17 cellular contexts compared by ENCODE assay signal in the genomic region with DNA sequence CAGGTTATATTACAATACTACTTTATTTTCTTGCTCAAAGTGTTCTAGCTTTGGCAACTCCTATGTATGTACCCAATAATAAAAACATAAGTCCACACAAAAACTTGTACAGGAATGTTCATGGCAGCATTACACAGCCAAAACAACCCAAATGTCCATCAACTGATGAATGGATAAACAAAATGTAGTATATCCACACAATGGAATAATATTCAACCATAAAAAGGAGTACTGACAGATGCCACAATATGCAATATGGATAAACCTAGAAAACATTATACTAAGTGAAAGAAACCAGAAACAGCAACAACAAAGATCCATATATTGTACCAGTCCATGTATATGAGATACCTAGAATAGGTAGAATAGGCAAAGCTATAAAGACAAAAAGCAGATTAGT. TPM values are rescaled to one million over a fixed set of nuclear protein-coding genes. Genes with fewer than 3 reads are reported as not detected.
DNase-seq lines count a peak whose midpoint lies in the region; ATAC-seq, FAIRE-seq and TF ChIP-seq lines count a peak whose summit lies in the region.
"Had no signal": no experiment of that assay in that cellular context is flagged by ENCODE, and none has a peak within 500 bp of the region (broad histone marks: within the 10 kb centered on the region; RNA-seq: fewer than 3 reads in every experiment).

No MANE protein-coding gene starts in this region.

- TF ChIP-seq POLR2A in GM12892 (IDR thresholded peaks at IDR 0.05; ENCODE audit: low read depth, low read length) = no peak

- intact Hi-C loops in activated CD8-positive, alpha-beta T cell treated with anti-CD3 and anti-CD28 coated beads for 36 hours (cut with micrococcal nuclease) = no loop called here
- intact Hi-C loops in activated T-helper 1 cell treated with anti-CD3 and anti-CD28 coated beads, Interleukin-12 subunit alpha, Interleukin-12 subunit beta, Interleukin-2, Interleukin-4 antibody, amounts not matched to agents 30 ng/mL and 10 ng/mL and 1 ng/mL, durations not matched to agents 14 hours and 24 hours and 36 hours (cut with micrococcal nuclease) = no loop called here
- intact Hi-C loops in CD8-positive, alpha-beta T cell (cut with DNase I, micrococcal nuclease) = no loop called here

- no peak for ATAC-seq in activated CD8-positive, alpha-beta T cell treated with anti-CD3 and anti-CD28 coated beads for 36 hours
- no peak for ATAC-seq in activated CD8-positive, alpha-beta T cell treated with anti-CD3 and anti-CD28 coated beads, Interleukin-2, amount 10 ng/mL, durations not matched to agents 7 days and 5 days
- ATAC-seq in CD8-positive, alpha-beta T cell = no peak

- no peak for TF ChIP-seq CTCF in activated CD8-positive, alpha-beta T cell treated with anti-CD3 and anti-CD28 coated beads for 36 hours (IDR thresholded peaks at IDR 0.05)
- TF ChIP-seq CTCF in CD8-positive, alpha-beta T cell (IDR thresholded peaks at IDR 0.05) = no peak

- H3K4me1 Mint-ChIP-seq in activated CD8-positive, alpha-beta T cell treated with anti-CD3 and anti-CD28 coated beads for 36 hours (ENCODE audit: low read depth) = no peaks in the 10 kb centered on the region
- H3K4me1 Mint-ChIP-seq in activated CD8-positive, alpha-beta T cell treated with anti-CD3 and anti-CD28 coated beads, Interleukin-2, amount 10 ng/mL, durations not matched to agents 7 days and 5 days (ENCODE audit: low read depth) = no peaks in the 10 kb centered on the region
- peaks cover 9% of the 10 kb centered on the region for H3K4me1 Mint-ChIP-seq in activated T-helper 1 cell treated with anti-CD3 and anti-CD28 coated beads, Interleukin-12 subunit alpha, Interleukin-12 subunit beta, Interleukin-2, Interleukin-4 antibody, amounts not matched to agents 30 ng/mL and 10 ng/mL and 1 ng/mL, durations not matched to agents 14 hours and 24 hours and 36 hours (ENCODE audit: low read depth)
- H3K4me1 Mint-ChIP-seq in CD8-positive, alpha-beta T cell (ENCODE audit: low read depth) = no peaks in the 10 kb centered on the region

- H3K9me3 ChIP-seq in CD8-positive, alpha-beta T cell (ENCODE audit: low read length) = no peaks in the 10 kb centered on the region
- H3K9me3 ChIP-seq: BLaER1 had no signal

- H3K27ac Mint-ChIP-seq in activated CD8-positive, alpha-beta T cell treated with anti-CD3 and anti-CD28 coated beads for 36 hours = peak overlapping the region; percentile 38
- H3K27ac Mint-ChIP-seq in activated CD8-positive, alpha-beta T cell treated with anti-CD3 and anti-CD28 coated beads, Interleukin-2, amount 10 ng/mL, durations not matched to agents 7 days and 5 days = no peak overlapping the region
- peak overlapping the region; percentile 34 for H3K27ac Mint-ChIP-seq in activated T-helper 1 cell treated with anti-CD3 and anti-CD28 coated beads, Interleukin-12 subunit alpha, Interleukin-12 subunit beta, Interleukin-2, Interleukin-4 antibody, amounts not matched to agents 30 ng/mL and 10 ng/mL and 1 ng/mL, durations not matched to agents 14 hours and 24 hours and 36 hours
- no peak overlapping the region for H3K27ac Mint-ChIP-seq in CD8-positive, alpha-beta T cell

- FAIRE-seq in GM12892 (lab: Jason Lieb, UNC) = peak; percentile 5
- FAIRE-seq: G401.6 had no signal

- CTCF ChIA-PET in activated CD8-positive, alpha-beta T cell treated with anti-CD3 and anti-CD28 coated beads for 36 hours (lab: Charles Lee) = interaction anchor here (1.0 kb wide), 1 partner anchor 66 kb away, joined by 4 read pairs; a partner anchor contains a TSS
- CTCF ChIA-PET in activated CD8-positive, alpha-beta T cell treated with anti-CD3 and anti-CD28 coated beads, Interleukin-2, amount 10 ng/mL, durations not matched to agents 7 days and 5 days (lab: Charles Lee) = interaction anchor here (1.0 kb wide), 1 partner anchor 9 kb away, joined by 3 read pairs; no protein-coding TSS in a partner anchor
- CTCF ChIA-PET in CD8-positive, alpha-beta T cell (lab: Charles Lee) = interaction anchor here (0.8 kb wide), 1 partner anchor 152 kb away, joined by 3 read pairs; no protein-coding TSS in a partner anchor

- H3K27me3 ChIP-seq in CD8-positive, alpha-beta T cell (ENCODE audit: insufficient read depth, low read length) = no peaks in the 10 kb centered on the region
- H3K27me3 ChIP-seq: BLaER1 had no signal

- no peaks in the 10 kb centered on the region for H3K4me1 ChIP-seq in CD8-positive, alpha-beta T cell (ENCODE audit: insufficient read depth, low read length)
- H3K4me1 ChIP-seq: BLaER1 had no signal

- no peak overlapping the region for H3K4me3 Mint-ChIP-seq in activated CD8-positive, alpha-beta T cell treated with anti-CD3 and anti-CD28 coated beads for 36 hours
- no peak overlapping the region for H3K4me3 Mint-ChIP-seq in activated CD8-positive, alpha-beta T cell treated with anti-CD3 and anti-CD28 coated beads, Interleukin-2, amount 10 ng/mL, durations not matched to agents 7 days and 5 days
- H3K4me3 Mint-ChIP-seq in activated T-helper 1 cell treated with anti-CD3 and anti-CD28 coated beads, Interleukin-12 subunit alpha, Interleukin-12 subunit beta, Interleukin-2, Interleukin-4 antibody, amounts not matched to agents 30 ng/mL and 10 ng/mL and 1 ng/mL, durations not matched to agents 14 hours and 24 hours and 36 hours = no peak overlapping the region
- H3K4me3 Mint-ChIP-seq in CD8-positive, alpha-beta T cell = no peak overlapping the region

- peaks cover 37% of the 10 kb centered on the region for H3K36me3 Mint-ChIP-seq in activated CD8-positive, alpha-beta T cell treated with anti-CD3 and anti-CD28 coated beads for 36 hours (ENCODE audit: low read depth)
- peaks cover 48% of the 10 kb centered on the region for H3K36me3 Mint-ChIP-seq in activated CD8-positive, alpha-beta T cell treated with anti-CD3 and anti-CD28 coated beads, Interleukin-2, amount 10 ng/mL, durations not matched to agents 7 days and 5 days (ENCODE audit: low read depth)
- peaks cover 33% of the 10 kb centered on the region for H3K36me3 Mint-ChIP-seq in activated T-helper 1 cell treated with anti-CD3 and anti-CD28 coated beads, Interleukin-12 subunit alpha, Interleukin-12 subunit beta, Interleukin-2, Interleukin-4 antibody, amounts not matched to agents 30 ng/mL and 10 ng/mL and 1 ng/mL, durations not matched to agents 14 hours and 24 hours and 36 hours (ENCODE audit: low read depth)
- H3K36me3 Mint-ChIP-seq in CD8-positive, alpha-beta T cell = peaks cover 72% of the 10 kb centered on the region

- DNase-seq in activated CD8-positive, alpha-beta T cell treated with anti-CD3 and anti-CD28 coated beads for 36 hours = no peak
- no peak for DNase-seq in activated CD8-positive, alpha-beta T cell treated with anti-CD3 and anti-CD28 coated beads, Interleukin-2, amount 10 ng/mL, durations not matched to agents 7 days and 5 days
- no peak for DNase-seq in GM12892 (ENCODE audit: insufficient read length)
- no peak for DNase-seq in activated T-helper 1 cell treated with anti-CD3 and anti-CD28 coated beads, Interleukin-12 subunit alpha, Interleukin-12 subunit beta, Interleukin-2, Interleukin-4 antibody, amounts not matched to agents 30 ng/mL and 10 ng/mL and 1 ng/mL, durations not matched to agents 14 hours and 24 hours and 36 hours (ENCODE audit: low spot score)
- DNase-seq in epithelial cell of prostate (ENCODE audit: low read depth, low spot score) = no peak
- no peak for DNase-seq in DMS79 treated with DMSO at 0.1 percent for 48 hours (lab: John Stamatoyannopoulos, UW)
- no peak for DNase-seq in DMS 273 treated with DMSO at 0.1 percent for 48 hours (lab: John Stamatoyannopoulos, UW)
- DNase-seq in CD8-positive, alpha-beta T cell = no peak
- DNase-seq: AML-193, Calu3, DMS79, EL, H7 had no signal

- POLR2A ChIA-PET in activated CD8-positive, alpha-beta T cell treated with anti-CD3 and anti-CD28 coated beads for 36 hours (lab: Charles Lee) = no interaction called here
- POLR2A ChIA-PET in activated CD8-positive, alpha-beta T cell treated with anti-CD3 and anti-CD28 coated beads, Interleukin-2, amount 10 ng/mL, durations not matched to agents 7 days and 5 days (lab: Charles Lee) = no interaction called here
- POLR2A ChIA-PET in CD8-positive, alpha-beta T cell (lab: Charles Lee) = no interaction called here

- no peaks in the 10 kb centered on the region for H3K27me3 Mint-ChIP-seq in activated CD8-positive, alpha-beta T cell treated with anti-CD3 and anti-CD28 coated beads for 36 hours
- no peaks in the 10 kb centered on the region for H3K27me3 Mint-ChIP-seq in activated CD8-positive, alpha-beta T cell treated with anti-CD3 and anti-CD28 coated beads, Interleukin-2, amount 10 ng/mL, durations not matched to agents 7 days and 5 days (ENCODE audit: low read depth)
- no peaks in the 10 kb centered on the region for H3K27me3 Mint-ChIP-seq in activated T-helper 1 cell treated with anti-CD3 and anti-CD28 coated beads, Interleukin-12 subunit alpha, Interleukin-12 subunit beta, Interleukin-2, Interleukin-4 antibody, amounts not matched to agents 30 ng/mL and 10 ng/mL and 1 ng/mL, durations not matched to agents 14 hours and 24 hours and 36 hours (ENCODE audit: insufficient read depth)
- no peaks in the 10 kb centered on the region for H3K27me3 Mint-ChIP-seq in CD8-positive, alpha-beta T cell (ENCODE audit: low read depth)

- peaks cover 24% of the 10 kb centered on the region for H3K36me3 ChIP-seq in CD8-positive, alpha-beta T cell (ENCODE audit: insufficient read depth, low read length)

- H3K27ac ChIP-seq in epithelial cell of prostate = peak overlapping the region; percentile 6
- no peak overlapping the region for H3K27ac ChIP-seq in CD8-positive, alpha-beta T cell (ENCODE audit: low read depth, low read length)
- H3K27ac ChIP-seq: 22Rv1, BLaER1, HL-60 had no signal

- no peaks in the 10 kb centered on the region for H3K9me3 Mint-ChIP-seq in activated CD8-positive, alpha-beta T cell treated with anti-CD3 and anti-CD28 coated beads for 36 hours
- no peaks in the 10 kb centered on the region for H3K9me3 Mint-ChIP-seq in activated CD8-positive, alpha-beta T cell treated with anti-CD3 and anti-CD28 coated beads, Interleukin-2, amount 10 ng/mL, durations not matched to agents 7 days and 5 days (ENCODE audit: insufficient read depth)
- H3K9me3 Mint-ChIP-seq in activated T-helper 1 cell treated with anti-CD3 and anti-CD28 coated beads, Interleukin-12 subunit alpha, Interleukin-12 subunit beta, Interleukin-2, Interleukin-4 antibody, amounts not matched to agents 30 ng/mL and 10 ng/mL and 1 ng/mL, durations not matched to agents 14 hours and 24 hours and 36 hours = no peaks in the 10 kb centered on the region
- no peaks in the 10 kb centered on the region for H3K9me3 Mint-ChIP-seq in CD8-positive, alpha-beta T cell

- no peak overlapping the region for H3K4me3 ChIP-seq in CD8-positive, alpha-beta T cell (ENCODE audit: low read depth, low read length)
- H3K4me3 ChIP-seq: BLaER1 had no signal

RNA-seq across cellular contexts. Expression of a gene that starts 21.0 kb away (rescaled TPM):
- 100 to 1,000 TPM; 357 to 368 TPM for total RNA-seq in activated CD8-positive, alpha-beta T cell treated with anti-CD3 and anti-CD28 coated beads for 36 hours
- total RNA-seq in activated CD8-positive, alpha-beta T cell treated with anti-CD3 and anti-CD28 coated beads, Interleukin-2, amount 10 ng/mL, durations not matched to agents 7 days and 5 days = 100 to 1,000 TPM; 175 TPM
- polyA plus RNA-seq in GM12892 (2012; ENCODE audit: missing spikeins) = 364 TPM
- 374 and 393 TPM in 2 replicates for total RNA-seq in activated T-helper 1 cell treated with anti-CD3 and anti-CD28 coated beads, Interleukin-12 subunit alpha, Interleukin-12 subunit beta, Interleukin-2, Interleukin-4 antibody, amounts not matched to agents 30 ng/mL and 10 ng/mL and 1 ng/mL, durations not matched to agents 14 hours and 24 hours and 36 hours
- total RNA-seq in CD8-positive, alpha-beta T cell = 10 to 100 TPM; 79.9 to 83.1 TPM

RNA-seq across cellular contexts. Expression of a gene that starts 42.0 kb away (rescaled TPM):
- 100 to 1,000 TPM in 1 of 2 experiments, 10 to 100 TPM in 1; 95.9 to 101 TPM for total RNA-seq in activated CD8-positive, alpha-beta T cell treated with anti-CD3 and anti-CD28 coated beads for 36 hours
- total RNA-seq in activated CD8-positive, alpha-beta T cell treated with anti-CD3 and anti-CD28 coated beads, Interleukin-2, amount 10 ng/mL, durations not matched to agents 7 days and 5 days = 100 to 1,000 TPM; 157 to 160 TPM
- 26.4 TPM for polyA plus RNA-seq in GM12892 (2012; ENCODE audit: missing spikeins)
- total RNA-seq in activated T-helper 1 cell treated with anti-CD3 and anti-CD28 coated beads, Interleukin-12 subunit alpha, Interleukin-12 subunit beta, Interleukin-2, Interleukin-4 antibody, amounts not matched to agents 30 ng/mL and 10 ng/mL and 1 ng/mL, durations not matched to agents 14 hours and 24 hours and 36 hours = 117 TPM in 2 replicates
- total RNA-seq in CD8-positive, alpha-beta T cell = 100 to 1,000 TPM; 196 to 206 TPM

Comparison
In these comparisons a context has a peak if more than half of its experiments do, and no peak if none do; other contexts are left out.
1. H3K27ac Mint-ChIP-seq: peak in activated CD8-positive, alpha-beta T cell treated with anti-CD3 and anti-CD28 coated beads for 36 hours (single experiment) and activated T-helper 1 cell treated with anti-CD3 and anti-CD28 coated beads, Interleukin-12 subunit alpha, Interleukin-12 subunit beta, Interleukin-2, Interleukin-4 antibody, amounts not matched to agents 30 ng/mL and 10 ng/mL and 1 ng/mL, durations not matched to agents 14 hours and 24 hours and 36 hours (single experiment); none in activated CD8-positive, alpha-beta T cell treated with anti-CD3 and anti-CD28 coated beads, Interleukin-2, amount 10 ng/mL, durations not matched to agents 7 days and 5 days (single experiment) and CD8-positive, alpha-beta T cell (single experiment).